Comparison of ENCODE assay signal across 13 cellular contexts in genomic region chr1:11789126-11790067, GRCh38. TPM values are rescaled to one million over a fixed set of nuclear protein-coding genes. Genes with fewer than 3 reads are reported as not detected.
DNase-seq lines count a peak whose midpoint lies in the region; ATAC-seq and TF ChIP-seq lines count a peak whose summit lies in the region.
"Had no signal": no experiment of that assay in that cellular context is flagged by ENCODE, and none has a peak within 500 bp of the region (broad histone marks: within the 10 kb centered on the region; RNA-seq: fewer than 3 reads in every experiment).

No MANE protein-coding gene starts in this region.

- H3K27ac ChIP-seq in RWPE1 (peak overlapping the region; percentile 78), endodermal cell (ENCODE audit: low read depth, low read length) (peak overlapping the region; percentile 73), testis (peak overlapping the region; percentile 96)

- no peak overlapping the region for H3K27ac Mint-ChIP-seq in endodermal cell

- no peak for DNase-seq in RWPE1 (ENCODE audit: low spot score)
- DNase-seq in endodermal cell, result no peak
- DNase-seq in testis, result no peak
- DNase-seq in germinal center (ENCODE audit: low spot score), result no peak
- no peak for DNase-seq in globus pallidus (ENCODE audit: low spot score)
- DNase-seq: activated CD4-positive, alpha-beta T cell treated with anti-CD3 and anti-CD28 coated beads, Interleukin-2, amount 50 U/mL, for 1 hour; NCI-H1048; NCI-H82 had no signal

- peaks cover 24% of the 10 kb centered on the region for H3K4me1 Mint-ChIP-seq in endodermal cell

- ATAC-seq in HG02678 (IDR thresholded peaks at IDR 0.05; ENCODE audit: unreplicated experiment), result no peak
- ATAC-seq in GM19328 (IDR thresholded peaks at IDR 0.05; ENCODE audit: unreplicated experiment), result no peak

- H3K36me3 ChIP-seq in endodermal cell (ENCODE audit: control insufficient read depth, insufficient read depth, low read length), result peaks cover 18% of the 10 kb centered on the region
- H3K36me3 ChIP-seq in mucosa of stomach (ENCODE audit: control insufficient read depth, insufficient read depth, low read length), result peaks cover 23% of the 10 kb centered on the region
- H3K36me3 ChIP-seq in testis (ENCODE audit: low read depth, missing control alignments), result no peaks in the 10 kb centered on the region

- POLR2A ChIA-PET in RWPE1 (lab: Yijun Ruan, JAX; ENCODE audit: low non-redundant PET), result no interaction called here

- H3K36me3 Mint-ChIP-seq in endodermal cell (ENCODE audit: low read depth), result peaks cover 25% of the 10 kb centered on the region

- CTCF ChIA-PET in RWPE1 (lab: Yijun Ruan, JAX), result interaction anchor here (0.6 to 0.7 kb wide), 2 partner anchors 70 to 751 kb away, joined by 3 read pairs; no protein-coding TSS in a partner anchor

- 90 to 94% methylated on average over 8 to 13 of the region's 13 CpGs for WGBS in endodermal cell (ENCODE audit: insufficient coverage in 1 of 2, insufficient read length in 1 of 2), 2 experiments
- WGBS in testis, 2 donors, result 79 to 83% methylated on average over 1 to 13 of the region's 13 CpGs

- TF ChIP-seq CTCF in RWPE1 (conservative IDR thresholded peaks at IDR 0.05; ENCODE audit: low read depth), result no peak
- no peak for TF ChIP-seq CTCF in endodermal cell (conservative IDR thresholded peaks at IDR 0.05)
- no peak for TF ChIP-seq CTCF in testis (IDR thresholded peaks at IDR 0.05)

- H3K27me3 ChIP-seq in endodermal cell (ENCODE audit: control insufficient read depth, insufficient read depth, low read length, poor library complexity, severe bottlenecking), result no peaks in the 10 kb centered on the region
- H3K27me3 ChIP-seq in mucosa of stomach (ENCODE audit: control insufficient read depth, insufficient read depth, low read length), result no peaks in the 10 kb centered on the region
- no peaks in the 10 kb centered on the region for H3K27me3 ChIP-seq in testis

- no peaks in the 10 kb centered on the region for H3K9me3 Mint-ChIP-seq in endodermal cell

- intact Hi-C loops in testis (cut with DNase I; ENCODE audit: low total_unique reads), result no loop called here

- H3K9ac ChIP-seq in endodermal cell (ENCODE audit: extremely low read depth, low read length, poor library complexity, severe bottlenecking) (no peak overlapping the region), mucosa of stomach (ENCODE audit: low read length) (peak overlapping the region; percentile 54)

- H3K4me3 ChIP-seq in endodermal cell (ENCODE audit: low read length) (no peak overlapping the region), mucosa of stomach (ENCODE audit: low read length) (no peak overlapping the region), testis (no peak overlapping the region)

- H3K4me3 Mint-ChIP-seq in endodermal cell, result no peak overlapping the region

- H3K4me1 ChIP-seq in endodermal cell (ENCODE audit: control insufficient read depth, insufficient read depth, low read length), result peaks cover 26% of the 10 kb centered on the region
- peaks cover 83% of the 10 kb centered on the region for H3K4me1 ChIP-seq in mucosa of stomach (ENCODE audit: control insufficient read depth, insufficient read depth, low read length)
- peaks cover 59% of the 10 kb centered on the region for H3K4me1 ChIP-seq in testis

- H3K9me3 ChIP-seq in endodermal cell (ENCODE audit: control insufficient read depth, low read length) (no peaks in the 10 kb centered on the region), mucosa of stomach (ENCODE audit: control insufficient read depth, low read length) (no peaks in the 10 kb centered on the region), testis (no peaks in the 10 kb centered on the region)

- no peaks in the 10 kb centered on the region for H3K27me3 Mint-ChIP-seq in endodermal cell (ENCODE audit: insufficient read depth)

- TF ChIP-seq POLR2A in testis (IDR thresholded peaks at IDR 0.05), result no peak

RNA-seq across cellular contexts. Expression of gene MTHFR, which starts 16.4 kb away (rescaled TPM):
- total RNA-seq in endodermal cell, result 10 to 100 TPM; 22.3 to 30.0 TPM
- polyA plus RNA-seq in endodermal cell (2013, experiment 1 of 2), result 15.8 TPM
- 14.0 TPM for polyA plus RNA-seq in endodermal cell (2013, experiment 2 of 2)
- total RNA-seq in testis, result 10 to 100 TPM; 68.3 to 78.3 TPM
- 30.4 TPM for polyA plus RNA-seq in testis (ENCODE audit: insufficient read depth, low read depth, low replicate concordance)

RNA-seq across cellular contexts. Expression of gene CLCN6, which starts 16.6 kb away (rescaled TPM):
- total RNA-seq in endodermal cell (10 to 100 TPM; 29.6 to 31.5 TPM), testis (10 to 100 TPM; 57.1 to 91.7 TPM)
- polyA plus RNA-seq in endodermal cell (2013, experiment 1 of 2), result 27.6 TPM
- polyA plus RNA-seq in endodermal cell (2013, experiment 2 of 2), result 29.3 TPM
- polyA plus RNA-seq in testis (ENCODE audit: insufficient read depth, low read depth, low replicate concordance), result 47.9 TPM

RNA-seq across cellular contexts. Expression of gene C1orf167, which starts 27.4 kb away (rescaled TPM):
- total RNA-seq in endodermal cell (1 to 10 TPM in 1 of 2 donors, under 1 TPM in 1; 0.95 to 1.4 TPM), testis (10 to 100 TPM; 26.0 to 34.5 TPM)
- 0.39 TPM for polyA plus RNA-seq in endodermal cell (2013, experiment 1 of 2)
- 0.54 TPM for polyA plus RNA-seq in endodermal cell (2013, experiment 2 of 2)
- polyA plus RNA-seq in testis (ENCODE audit: insufficient read depth, low read depth, low replicate concordance), result 64.2 TPM
- total RNA-seq: epithelial cell of proximal tubule, kidney epithelial cell had no signal

RNA-seq across cellular contexts. Expression of gene AGTRAP, which starts 53.5 kb away (rescaled TPM):
- total RNA-seq in endodermal cell (10 to 100 TPM; 71.3 to 81.2 TPM), testis (10 to 100 TPM; 64.1 to 75.3 TPM)
- 54.5 TPM for polyA plus RNA-seq in endodermal cell (2013, experiment 1 of 2)
- 49.1 TPM for polyA plus RNA-seq in endodermal cell (2013, experiment 2 of 2)
- polyA plus RNA-seq in testis (ENCODE audit: insufficient read depth, low read depth, low replicate concordance), result 49.2 TPM

RNA-seq across cellular contexts. Expression of gene NPPA, which starts 58.2 kb away (rescaled TPM):
- total RNA-seq in endodermal cell, result not detected
- 1.6 TPM for polyA plus RNA-seq in endodermal cell (2013, experiment 1 of 2)
- 3.4 TPM for polyA plus RNA-seq in endodermal cell (2013, experiment 2 of 2)
- total RNA-seq in testis, result not detected
- polyA plus RNA-seq in testis (ENCODE audit: insufficient read depth, low read depth, low replicate concordance), result not detected
- total RNA-seq: epithelial cell of proximal tubule, kidney epithelial cell had no signal

Comparison
In these comparisons a context has a peak if more than half of its experiments do, and no peak if none do; other contexts are left out.
1. RNA of gene C1orf167, which starts 27.4 kb away (total RNA-seq): 26.0 to 34.5 TPM in testis; 0.95 to 1.4 TPM in endodermal cell; every median in the first group is over 10 times any median in the second.
2. Peak in every context shown above with its lines, with median percentiles within 50 percentile points of each other: H3K27ac ChIP-seq.